Comparison of ENCODE assay signal across 29 cellular contexts in the genomic region with DNA sequence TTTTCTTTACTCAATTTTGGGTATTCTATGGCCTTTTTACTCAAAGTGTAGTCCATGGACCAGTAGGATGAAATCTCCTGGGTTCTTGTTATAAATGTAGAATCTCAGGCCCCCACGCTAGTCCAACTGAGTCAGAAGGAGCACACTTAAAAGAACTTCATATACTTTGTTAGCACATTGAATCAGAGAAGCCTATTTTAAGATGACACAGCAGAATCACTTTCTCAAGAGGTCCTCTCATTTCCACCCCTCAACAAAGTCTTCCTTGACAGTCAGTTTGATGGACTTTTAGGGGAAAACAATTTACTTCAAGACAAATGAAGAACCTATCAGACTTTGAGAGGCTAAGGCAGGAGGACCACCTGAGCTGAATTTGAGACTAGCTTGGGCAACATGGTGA. TPM values are rescaled to one million over a fixed set of nuclear protein-coding genes. Genes with fewer than 3 reads are reported as not detected.
"Had no signal": no experiment of that assay in that cellular context is flagged by ENCODE, and none has a peak within 500 bp of the region (broad histone marks: within the 10 kb centered on the region; RNA-seq: fewer than 3 reads in every experiment).

No MANE protein-coding gene starts in this region.

- H3K27ac ChIP-seq: coronary artery, dorsolateral prefrontal cortex, epithelial cell of prostate, esophagus squamous epithelium, gastrocnemius medialis, heart right ventricle, left lung, lower lobe of right lung had no signal

- H3K27me3 ChIP-seq: esophagus squamous epithelium, gastrocnemius medialis, heart right ventricle, left lung had no signal

- FAIRE-seq: colon, endothelial cell of umbilical vein, islet of Langerhans, keratinocyte had no signal

- H3K4me1 ChIP-seq: esophagus squamous epithelium, gastrocnemius medialis, heart right ventricle, left lung, lower lobe of right lung had no signal

- ATAC-seq: esophagus mucosa, gastrocnemius medialis, heart right ventricle, left cardiac atrium, left lung, left ventricle myocardium superior, lower lobe of right lung, mucosa of descending colon had no signal

- H3K9me3 ChIP-seq: esophagus squamous epithelium, gastrocnemius medialis, left lung, lower lobe of right lung had no signal

- DNase-seq: dermis blood vessel endothelial cell; dorsolateral prefrontal cortex; effector CD4-positive, alpha-beta T cell; effector memory CD4-positive, alpha-beta T cell; erythroblast; esophagus squamous epithelium; foreskin fibroblast; foreskin melanocyte; gastrocnemius medialis; glutamatergic neuron; head of caudate nucleus; heart right ventricle; hippocampal formation; left cardiac atrium; left lung; left ventricle myocardium superior; lower lobe of right lung; mesenchymal stem cell; mucosa of descending colon; naive B cell had no signal

- H3K36me3 ChIP-seq: esophagus squamous epithelium, gastrocnemius medialis, heart right ventricle, left lung, lower lobe of right lung had no signal

- H3K4me3 ChIP-seq: coronary artery, dorsolateral prefrontal cortex, esophagus squamous epithelium, gastrocnemius medialis, heart right ventricle, left lung, lower lobe of right lung, mucosa of descending colon had no signal

RNA-seq across cellular contexts. Expression of a gene that starts 37.7 kb away (rescaled TPM):
- total RNA-seq: dermis blood vessel endothelial cell, endothelial cell of umbilical vein, glomerular endothelial cell, lung microvascular endothelial cell had no signal
- polyA plus RNA-seq: endothelial cell of umbilical vein, keratinocyte had no signal
